23 cellular contexts compared by ENCODE assay signal in genomic region chr1:52947490-52947889, GRCh38.
"Had no signal": no experiment of that assay in that cellular context is flagged by ENCODE, and none has a peak within 500 bp of the region (broad histone marks: within the 10 kb centered on the region; RNA-seq: fewer than 3 reads in every experiment).

No MANE protein-coding gene starts in this region.

- H3K4me1 ChIP-seq: vagina had no signal

- H3K4me3 ChIP-seq: vagina had no signal

- H3K4me1 Mint-ChIP-seq: activated B cell treated with CpG ODN at 0.5 μM for 24 hours; activated CD8-positive, alpha-beta memory T cell treated with anti-CD3 and anti-CD28 coated beads, Interleukin-2, amount 10 ng/mL, durations not matched to agents 7 days and 5 days; activated naive CD4-positive, alpha-beta T cell treated with anti-CD3 and anti-CD28 coated beads, Interleukin-2, amount 10 ng/mL, durations not matched to agents 7 days and 5 days; brain had no signal

- DNase-seq: activated B cell treated with CpG ODN at 0.5 μM for 24 hours; activated CD4-positive, alpha-beta T cell treated with anti-CD3 and anti-CD28 coated beads for 4 hours; activated CD8-positive, alpha-beta memory T cell treated with anti-CD3 and anti-CD28 coated beads, Interleukin-2, amount 10 ng/mL, durations not matched to agents 7 days and 5 days; activated CD8-positive, alpha-beta T cell treated with anti-CD3 and anti-CD28 coated beads for 36 hours; activated effector memory CD4-positive, alpha-beta T cell treated with Interleukin-2 at 50 U/mL for 16 hours; activated naive CD4-positive, alpha-beta T cell treated with anti-CD3 and anti-CD28 coated beads, Interleukin-2, amount 10 ng/mL, durations not matched to agents 7 days and 5 days; activated naive CD8-positive, alpha-beta T cell treated with anti-CD3 and anti-CD28 coated beads, Interleukin-2, amount 50 U/mL, for 24 hours; activated T-cell treated with anti-CD3 and anti-CD28 coated beads for 4 hours; effector CD4-positive, alpha-beta T cell; erythroblast; foreskin keratinocyte; kidney; naive thymus-derived CD8-positive, alpha-beta T cell; retina; stimulated activated CD4-positive, alpha-beta T cell treated with anti-CD3 and anti-CD28 coated beads, Interleukin-12 subunit alpha, Interleukin-12 subunit beta, amount 100 ng/mL, for 4 hours; stimulated activated CD4-positive, alpha-beta T cell treated with anti-CD3 and anti-CD28 coated beads, Interleukin-4, amount 100 ng/mL, for 4 hours; T1000; trophoblast cell had no signal

- H3K27ac ChIP-seq: foreskin keratinocyte, vagina had no signal

- H3K27me3 Mint-ChIP-seq: activated CD8-positive, alpha-beta memory T cell treated with anti-CD3 and anti-CD28 coated beads, Interleukin-2, amount 10 ng/mL, durations not matched to agents 7 days and 5 days; activated CD8-positive, alpha-beta T cell treated with anti-CD3 and anti-CD28 coated beads for 36 hours; activated naive CD4-positive, alpha-beta T cell treated with anti-CD3 and anti-CD28 coated beads, Interleukin-2, amount 10 ng/mL, durations not matched to agents 7 days and 5 days; activated naive CD8-positive, alpha-beta T cell treated with anti-CD3 and anti-CD28 coated beads, Interleukin-2, amount 50 U/mL, for 24 hours; brain; naive thymus-derived CD8-positive, alpha-beta T cell; progenitor cell of endocrine pancreas; stimulated activated naive CD8-positive, alpha-beta T cell treated with anti-CD3 and anti-CD28 coated beads, Interleukin-15, Interleukin-2, amounts not matched to agents 100 ng/mL and 50 ng/mL, for 24 hours had no signal

- H3K9me3 ChIP-seq: vagina had no signal

- H3K27ac Mint-ChIP-seq: activated B cell treated with CpG ODN at 0.5 μM for 24 hours; activated CD8-positive, alpha-beta memory T cell treated with anti-CD3 and anti-CD28 coated beads, Interleukin-2, amount 10 ng/mL, durations not matched to agents 7 days and 5 days; activated CD8-positive, alpha-beta T cell treated with anti-CD3 and anti-CD28 coated beads for 36 hours; activated naive CD4-positive, alpha-beta T cell treated with anti-CD3 and anti-CD28 coated beads, Interleukin-2, amount 10 ng/mL, durations not matched to agents 7 days and 5 days; activated naive CD8-positive, alpha-beta T cell treated with anti-CD3 and anti-CD28 coated beads, Interleukin-2, amount 50 U/mL, for 24 hours; brain; mesothelial cell of epicardium; progenitor cell of endocrine pancreas; stimulated activated naive CD8-positive, alpha-beta T cell treated with anti-CD3 and anti-CD28 coated beads, Interleukin-15, Interleukin-2, amounts not matched to agents 100 ng/mL and 50 ng/mL, for 24 hours had no signal

- H3K9me3 Mint-ChIP-seq: activated CD8-positive, alpha-beta T cell treated with anti-CD3 and anti-CD28 coated beads for 36 hours; activated naive CD4-positive, alpha-beta T cell treated with anti-CD3 and anti-CD28 coated beads, Interleukin-2, amount 10 ng/mL, durations not matched to agents 7 days and 5 days; activated naive CD8-positive, alpha-beta T cell treated with anti-CD3 and anti-CD28 coated beads, Interleukin-2, amount 50 U/mL, for 24 hours; brain; stimulated activated naive CD8-positive, alpha-beta T cell treated with anti-CD3 and anti-CD28 coated beads, Interleukin-15, Interleukin-2, amounts not matched to agents 100 ng/mL and 50 ng/mL, for 24 hours had no signal

- ATAC-seq: activated CD8-positive, alpha-beta memory T cell treated with anti-CD3 and anti-CD28 coated beads, Interleukin-2, amount 10 ng/mL, durations not matched to agents 7 days and 5 days; activated CD8-positive, alpha-beta T cell treated with anti-CD3 and anti-CD28 coated beads for 36 hours; activated naive CD8-positive, alpha-beta T cell treated with anti-CD3 and anti-CD28 coated beads, Interleukin-2, amount 50 U/mL, for 24 hours; foreskin keratinocyte; naive thymus-derived CD8-positive, alpha-beta T cell had no signal

- H3K27me3 ChIP-seq: foreskin keratinocyte, vagina had no signal

- H3K4me3 Mint-ChIP-seq: activated B cell treated with CpG ODN at 0.5 μM for 24 hours; activated CD8-positive, alpha-beta memory T cell treated with anti-CD3 and anti-CD28 coated beads, Interleukin-2, amount 10 ng/mL, durations not matched to agents 7 days and 5 days; activated CD8-positive, alpha-beta T cell treated with anti-CD3 and anti-CD28 coated beads for 36 hours; activated naive CD4-positive, alpha-beta T cell treated with anti-CD3 and anti-CD28 coated beads, Interleukin-2, amount 10 ng/mL, durations not matched to agents 7 days and 5 days; activated naive CD8-positive, alpha-beta T cell treated with anti-CD3 and anti-CD28 coated beads, Interleukin-2, amount 50 U/mL, for 24 hours; brain; mesothelial cell of epicardium; naive thymus-derived CD8-positive, alpha-beta T cell; stimulated activated naive CD8-positive, alpha-beta T cell treated with anti-CD3 and anti-CD28 coated beads, Interleukin-15, Interleukin-2, amounts not matched to agents 100 ng/mL and 50 ng/mL, for 24 hours had no signal
